In genomic region chrX:40314070-40314469, GRCh38 we compare ENCODE assay signal across 17 cellular contexts.
DNase-seq lines count a peak whose midpoint lies in the region; ATAC-seq and TF ChIP-seq lines count a peak whose summit lies in the region.
"Had no signal": no experiment of that assay in that cellular context is flagged by ENCODE, and none has a peak within 500 bp of the region (broad histone marks: within the 10 kb centered on the region; RNA-seq: fewer than 3 reads in every experiment).

No MANE protein-coding gene starts in this region.

- 65% methylated on average over 4 of the region's 4 CpGs; no CpG with 5 or more reads in 1 of the 2 donors for WGBS in transverse colon (ENCODE audit: low coverage in 1 of 2), 2 donors

- TF ChIP-seq CTCF in PC-3 (conservative IDR thresholded peaks at IDR 0.05; ENCODE audit: low read depth, low read length) = peak; percentile 23; the same call in 1 of the 2 replicates
- peak; percentile 23 for TF ChIP-seq CTCF in retinal pigment epithelial cell (conservative IDR thresholded peaks at IDR 0.05; ENCODE audit: low read depth, low read length)
- TF ChIP-seq CTCF in transverse colon (IDR thresholded peaks at IDR 0.05) = peak in 1 of 5 experiments; percentile 18

- no peak overlapping the region for H2AFZ ChIP-seq in PC-3 (ENCODE audit: low read length)

- no peak for TF ChIP-seq POLR2A in transverse colon (IDR thresholded peaks at IDR 0.05)

- ATAC-seq in PC-3 (no peak), GM21526 (IDR thresholded peaks at IDR 0.05; ENCODE audit: low FRiP score, unreplicated experiment) (no peak)
- ATAC-seq: psoas muscle had no signal

- no peaks in the 10 kb centered on the region for H3F3A ChIP-seq in PC-3 (ENCODE audit: low read length, unreplicated experiment)

- H3K9me3 ChIP-seq in PC-3 (ENCODE audit: low read length) = no peaks in the 10 kb centered on the region
- H3K9me3 ChIP-seq in transverse colon = no peaks in the 10 kb centered on the region

- H3K9ac ChIP-seq in PC-3 (ENCODE audit: low read length) = no peak overlapping the region

- no peaks in the 10 kb centered on the region for H3K79me2 ChIP-seq in PC-3 (ENCODE audit: low read length)

- H4K20me1 ChIP-seq in PC-3 (ENCODE audit: low read length) = no peaks in the 10 kb centered on the region

- POLR2A ChIA-PET in PC-3 (lab: Charles Lee; ENCODE audit: unreplicated experiment) = no interaction called here

- TF ChIP-seq EP300 in transverse colon (IDR thresholded peaks at IDR 0.05; ENCODE audit: low read depth) = no peak

- H3K4me3 ChIP-seq in PC-3 (ENCODE audit: low read length) = no peak overlapping the region
- no peak overlapping the region for H3K4me3 ChIP-seq in retinal pigment epithelial cell (ENCODE audit: low read length)
- no peak overlapping the region for H3K4me3 ChIP-seq in transverse colon
- H3K4me3 ChIP-seq: psoas muscle had no signal

- H3K27me3 ChIP-seq in PC-3 (ENCODE audit: low read length) (peaks cover 23% of the 10 kb centered on the region), transverse colon (no peaks in the 10 kb centered on the region)

- H3K4me1 ChIP-seq in PC-3 (ENCODE audit: insufficient read depth, low read length) = no peaks in the 10 kb centered on the region
- H3K4me1 ChIP-seq in transverse colon = no peaks in the 10 kb centered on the region
- H3K4me1 ChIP-seq: psoas muscle had no signal

- H3K27ac ChIP-seq in PC-3 (ENCODE audit: low read length) (no peak overlapping the region), transverse colon (no peak overlapping the region)
- H3K27ac ChIP-seq: psoas muscle, RWPE1 had no signal

- BruUV-seq in PC-3 (replicated peaks; lab: Mats Ljungman, UMichigan) = no TSS peak

- H3K9me2 ChIP-seq in PC-3 (replicated peaks; ENCODE audit: low read length) = no peaks in the 10 kb centered on the region

- H3K4me2 ChIP-seq in PC-3 (ENCODE audit: low read length) = no peak overlapping the region

- peak; percentile 40 for DNase-seq in DMS53 (lab: John Stamatoyannopoulos, UW)
- DNase-seq in DMS53 treated with DMSO at 0.1 percent for 48 hours (lab: John Stamatoyannopoulos, UW; ENCODE audit: unreplicated experiment) = no peak
- DNase-seq in PC-3 = no peak
- DNase-seq in head of caudate nucleus = peak in 29 of 42 donors; percentile 4 to 67 (median 26)
- DNase-seq in retinal pigment epithelial cell (ENCODE audit: low read depth) = no peak
- no peak for DNase-seq in SKM-1 treated with dmso at 0.1 percent for 144 hours (lab: John Stamatoyannopoulos, UW; ENCODE audit: unreplicated experiment)
- DNase-seq in transverse colon = no peak
- DNase-seq: 8988T; activated CD4-positive, alpha-beta T cell treated with anti-CD3 and anti-CD28 coated beads for 1 hour; activated gamma-delta T cell; foreskin fibroblast; NCI-H2029; NCI-H526 treated with DMSO at 0.1 percent for 48 hours; psoas muscle; stimulated activated naive CD4-positive, alpha-beta T cell treated with Interleukin-2 at 50 U/mL for 16 hours had no signal

- intact Hi-C loops in PC-3 (cut with micrococcal nuclease) = no loop called here
- intact Hi-C loops in head of caudate nucleus (cut with DNase I) = no loop called here
- intact Hi-C loops in transverse colon (cut with DNase I; ENCODE audit: low total_unique reads) = no loop called here

- in situ Hi-C loops in transverse colon (cut with MboI; ENCODE audit: low pct_ligation_motif_present in 1 of 4, low pct_unique_long_range_greater_than_20kb in 1 of 4, low sequenced_read_pairs in 3 of 4) = no loop called here

- no peaks in the 10 kb centered on the region for H3K36me3 ChIP-seq in PC-3 (ENCODE audit: low read depth, low read length)
- no peaks in the 10 kb centered on the region for H3K36me3 ChIP-seq in transverse colon

- CTCF ChIA-PET in PC-3 (lab: Charles Lee) = no interaction called here

Comparison
In these comparisons a context has a peak if more than half of its experiments do, and no peak if none do; other contexts are left out.
1. DNase-seq: peak in DMS53 (single experiment) and head of caudate nucleus (29 of 42); none in DMS53 treated with DMSO at 0.1 percent for 48 hours (single experiment), PC-3 (single experiment), retinal pigment epithelial cell (single experiment), SKM-1 treated with dmso at 0.1 percent for 144 hours (single experiment) and transverse colon (single experiment).